ENCODE assay signal across 14 cellular contexts in the genomic region with DNA sequence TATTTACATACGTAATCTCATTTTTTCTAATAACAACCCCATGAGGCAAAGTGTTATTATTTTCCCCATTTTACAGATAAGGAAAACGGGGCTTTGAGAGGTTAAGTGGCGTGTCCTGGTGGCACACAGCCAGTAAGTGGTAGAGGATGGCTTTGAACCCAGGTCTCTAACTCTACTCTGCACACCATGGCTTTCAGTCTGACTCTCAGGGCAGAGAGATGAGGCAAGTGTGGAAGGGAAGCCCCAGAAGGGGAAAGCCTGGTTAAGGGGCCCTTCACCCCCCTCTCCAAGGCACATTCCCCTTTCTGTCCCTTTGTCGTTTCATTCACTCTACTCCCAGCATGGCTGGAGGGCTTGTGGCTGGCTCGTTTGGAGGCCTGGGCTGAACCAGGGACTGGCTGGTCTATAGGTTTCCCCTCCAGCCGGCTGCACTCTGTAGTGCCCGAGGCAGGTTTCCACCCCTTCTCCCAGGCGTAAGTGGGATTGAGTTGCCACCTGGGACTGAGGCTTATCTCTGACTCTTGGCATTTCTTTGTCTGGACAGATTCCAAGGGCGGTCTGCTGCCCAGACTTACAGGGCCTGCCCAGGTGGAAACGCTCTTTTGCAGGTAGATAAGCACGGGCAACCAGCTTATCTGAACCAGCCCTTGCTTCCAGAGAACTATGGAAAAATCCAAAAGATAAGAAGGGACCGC. TPM values are rescaled to one million over a fixed set of nuclear protein-coding genes. Genes with fewer than 3 reads are reported as not detected.
A peak's percentile ranks its signal among the peaks of the same experiment; 100 is the strongest.
DNase-seq lines count a peak whose midpoint lies in the region; ATAC-seq and TF ChIP-seq lines count a peak whose summit lies in the region.
"Had no signal": no experiment of that assay in that cellular context is flagged by ENCODE, and none has a peak within 500 bp of the region (broad histone marks: within the 10 kb centered on the region; RNA-seq: fewer than 3 reads in every experiment).

No MANE protein-coding gene starts in this region.

- H3K4me3 ChIP-seq in right atrium auricular region (no peak overlapping the region), body of pancreas (no peak overlapping the region), vagina (no peak overlapping the region)

- H3K27me3 Mint-ChIP-seq in mesothelial cell of epicardium (ENCODE audit: low read depth), result no peaks in the 10 kb centered on the region

- ATAC-seq in left cardiac atrium, result peak; percentile 8 to 13
- ATAC-seq in body of pancreas, result peak; percentile 93
- no peak for ATAC-seq in GM21786 (IDR thresholded peaks at IDR 0.05; ENCODE audit: unreplicated experiment)

- TF ChIP-seq CTCF in right atrium auricular region (IDR thresholded peaks at IDR 0.05) (no peak), body of pancreas (IDR thresholded peaks at IDR 0.05) (peak in 1 of 7 experiments; percentile 1), mesothelial cell of epicardium (IDR thresholded peaks at IDR 0.05; ENCODE audit: unreplicated experiment) (no peak), vagina (IDR thresholded peaks at IDR 0.05) (no peak)

- H3K27me3 ChIP-seq in right atrium auricular region (no peaks in the 10 kb centered on the region), body of pancreas (no peaks in the 10 kb centered on the region), vagina (no peaks in the 10 kb centered on the region)

- intact Hi-C loops in left cardiac atrium (cut with DNase I) (no loop called here), body of pancreas (cut with DNase I) (loop anchor here (5.0 kb wide), 1 partner anchor 51 kb away; no protein-coding TSS in a partner anchor), vagina (cut with DNase I) (no loop called here)

- H3K4me1 ChIP-seq in right atrium auricular region (peaks cover 0 to 43% of the 10 kb centered on the region in 2 donors), body of pancreas (peaks cover 58% of the 10 kb centered on the region), vagina (peaks cover 60% of the 10 kb centered on the region)

- H3K9me3 Mint-ChIP-seq in mesothelial cell of epicardium, result no peaks in the 10 kb centered on the region

- H3K4me3 Mint-ChIP-seq in mesothelial cell of epicardium, result no peak overlapping the region

- H3K36me3 Mint-ChIP-seq in mesothelial cell of epicardium, result peaks cover 7% of the 10 kb centered on the region

- peak overlapping the region; percentile 69 for H3K27ac Mint-ChIP-seq in mesothelial cell of epicardium

- WGBS in body of pancreas, 2 donors, result 20 to 26% methylated on average over 10 to 12 of the region's 12 CpGs

- DNase-seq in left cardiac atrium (no peak), right atrium auricular region (ENCODE audit: low spot score) (no peak), body of pancreas (peak; percentile 87 to 94 (median 92)), mesothelial cell of epicardium (ENCODE audit: low spot score in 2 of 2, unreplicated experiment in 2 of 2) (no peak), vagina (ENCODE audit: extremely low spot score in 2 of 2) (no peak), kidney tubule cell (ENCODE audit: low spot score) (no peak), cortex of kidney (lab: John Stamatoyannopoulos, UW) (no peak)
- DNase-seq: HCEC 1CT; NCI-H510A; stimulated activated CD4-positive, alpha-beta T cell treated with anti-CD3 and anti-CD28 coated beads, Interleukin-15, amount 100 ng/mL, for 24 hours had no signal

- H3K9me3 ChIP-seq in right atrium auricular region, result no peaks in the 10 kb centered on the region
- no peaks in the 10 kb centered on the region for H3K9me3 ChIP-seq in body of pancreas
- no peaks in the 10 kb centered on the region for H3K9me3 ChIP-seq in vagina

- H3K4me1 Mint-ChIP-seq in mesothelial cell of epicardium, result peaks cover 6% of the 10 kb centered on the region

- H3K36me3 ChIP-seq in right atrium auricular region (peaks cover 19% of the 10 kb centered on the region), body of pancreas (replicated peaks in 1 of 2; ENCODE audit: insufficient read depth in 1 of 2, low read depth in 2 of 2) (peaks cover 0 to 4% of the 10 kb centered on the region in 2 donors), vagina (peaks cover 0 to 4% of the 10 kb centered on the region in 2 donors)

- peak in 1 of 3 donors; percentile 18 for TF ChIP-seq POLR2A in body of pancreas (IDR thresholded peaks at IDR 0.05)
- no peak for TF ChIP-seq POLR2A in vagina (IDR thresholded peaks at IDR 0.05)

- H3K27ac ChIP-seq in right atrium auricular region (peak overlapping the region in 1 of 2 donors; percentile 26), body of pancreas (peak overlapping the region; percentile 88 to 92 (median 91)), vagina (peak overlapping the region; percentile 49)

RNA-seq across cellular contexts. Expression of a gene that starts 12.1 kb away (rescaled TPM):
- 10 to 100 TPM; 26.2 to 41.2 TPM for total RNA-seq in left cardiac atrium
- 10 to 100 TPM; 22.1 to 31.6 TPM for total RNA-seq in right atrium auricular region
- 10 to 100 TPM; 42.8 to 63.9 TPM for total RNA-seq in body of pancreas
- 32.3 to 37.7 TPM (median 35.4 TPM) in 3 replicates for total RNA-seq in mesothelial cell of epicardium
- 205 TPM for total RNA-seq in vagina

RNA-seq across cellular contexts. Expression of a gene that starts 20.5 kb away (rescaled TPM):
- total RNA-seq in left cardiac atrium (10 to 100 TPM; 53.2 to 55.0 TPM), right atrium auricular region (10 to 100 TPM; 24.9 to 31.1 TPM), body of pancreas (10 to 100 TPM; 36.6 to 59.0 TPM), mesothelial cell of epicardium (16.9 to 18.1 TPM (median 17.6 TPM) in 3 replicates), vagina (42.7 TPM)

RNA-seq across cellular contexts. Expression of a gene that starts 20.7 kb away (rescaled TPM):
- total RNA-seq in left cardiac atrium (10 to 100 TPM in 1 of 2 donors, 1 to 10 TPM in 1; 9.4 to 11.9 TPM), right atrium auricular region (10 to 100 TPM in 1 of 2 donors, 1 to 10 TPM in 1; 8.6 to 16.1 TPM), body of pancreas (1 to 10 TPM in 1 of 2 donors, under 1 TPM in 1; 0.33 to 5.2 TPM), mesothelial cell of epicardium (8.0 to 9.2 TPM (median 8.4 TPM) in 3 replicates), vagina (4.9 TPM)

RNA-seq across cellular contexts. Expression of a gene that starts 36.1 kb away (rescaled TPM):
- total RNA-seq in left cardiac atrium, result not detected
- total RNA-seq in right atrium auricular region, result not detected
- not detected for total RNA-seq in body of pancreas
- 0.33 to 0.77 TPM (median 0.47 TPM) in 3 replicates for total RNA-seq in mesothelial cell of epicardium
- total RNA-seq in vagina, result not detected
- total RNA-seq: endothelial cell of umbilical vein, HT1080, kidney epithelial cell had no signal

RNA-seq across cellular contexts. Expression of a gene that starts 52.2 kb away (rescaled TPM):
- total RNA-seq in left cardiac atrium (100 to 1,000 TPM; 115 to 131 TPM), right atrium auricular region (100 to 1,000 TPM; 107 to 110 TPM), body of pancreas (10 to 100 TPM; 27.4 to 27.8 TPM), mesothelial cell of epicardium (91.9 to 93.4 TPM (median 92.8 TPM) in 3 replicates), vagina (59.2 TPM)

Comparison
In these comparisons a context has a peak if more than half of its experiments do, and no peak if none do; other contexts are left out.
1. DNase-seq: peak in body of pancreas (4 of 4); none in left cardiac atrium (single experiment), right atrium auricular region (single experiment), mesothelial cell of epicardium (0 of 2), vagina (0 of 2), kidney tubule cell (single experiment) and cortex of kidney (single experiment).